ENCODE assay signal across 8 cellular contexts in genomic region chr2:241617431-241618154, GRCh38. TPM values are rescaled to one million over a fixed set of nuclear protein-coding genes. Genes with fewer than 3 reads are reported as not detected.
A peak's percentile ranks its signal among the peaks of the same experiment; 100 is the strongest.
DNase-seq lines count a peak whose midpoint lies in the region; ATAC-seq and TF ChIP-seq lines count a peak whose summit lies in the region.

No MANE protein-coding gene starts in this region.

- H3K4me1 ChIP-seq in cardiac muscle cell (ENCODE audit: low read depth): no peaks in the 10 kb centered on the region

- H3K27me3 Mint-ChIP-seq in activated CD4-positive, alpha-beta T cell treated with anti-CD3 and anti-CD28 coated beads, Interleukin-2, amount 10 ng/mL, durations not matched to agents 7 days and 5 days: no peaks in the 10 kb centered on the region

- peaks cover 21% of the 10 kb centered on the region for H3K36me3 Mint-ChIP-seq in activated CD4-positive, alpha-beta T cell treated with anti-CD3 and anti-CD28 coated beads, Interleukin-2, amount 10 ng/mL, durations not matched to agents 7 days and 5 days (ENCODE audit: low read depth)
- H3K36me3 Mint-ChIP-seq in stimulated activated effector memory CD8-positive, alpha-beta T cell treated with anti-CD3 and anti-CD28 coated beads, Interleukin-12 subunit alpha, Interleukin-12 subunit beta, amount 100 ng/mL, for 72 hours: peaks cover 46% of the 10 kb centered on the region

- ATAC-seq in HG03280 (IDR thresholded peaks at IDR 0.05; ENCODE audit: unreplicated experiment): peak; percentile 54
- ATAC-seq in stimulated activated effector memory CD8-positive, alpha-beta T cell treated with anti-CD3 and anti-CD28 coated beads, Interleukin-12 subunit alpha, Interleukin-12 subunit beta, amount 100 ng/mL, for 72 hours: no peak

- TF ChIP-seq CTCF in GM12865 (IDR thresholded peaks at IDR 0.05; ENCODE audit: insufficient read depth, low read depth, low read length, missing control alignments) (no peak), cardiac muscle cell (IDR thresholded peaks at IDR 0.05; ENCODE audit: low read depth, low read length) (no peak)

- H3K36me3 ChIP-seq in cardiac muscle cell: no peaks in the 10 kb centered on the region

- H3K4me3 ChIP-seq in GM12865 (ENCODE audit: low read depth, low read length) (peak overlapping the region; percentile 53), cardiac muscle cell (peak overlapping the region; percentile 27)

- no peaks in the 10 kb centered on the region for H3K27me3 ChIP-seq in cardiac muscle cell

- CTCF ChIA-PET in activated CD4-positive, alpha-beta T cell treated with anti-CD3 and anti-CD28 coated beads, Interleukin-2, amount 10 ng/mL, durations not matched to agents 7 days and 5 days (lab: Charles Lee): interaction anchor here (1.0 to 1.4 kb wide), 3 partner anchors 17 to 147 kb away, joined by 3 read pairs; no protein-coding TSS in a partner anchor

- POLR2A ChIA-PET in activated CD4-positive, alpha-beta T cell treated with anti-CD3 and anti-CD28 coated beads, Interleukin-2, amount 10 ng/mL, durations not matched to agents 7 days and 5 days (lab: Charles Lee): no interaction called here

- DNase-seq in GM12865 (ENCODE audit: low read depth) (peak; percentile 77), cardiac muscle cell (ENCODE audit: low read depth in 1 of 2, low spot score in 1 of 2) (peak; percentile 17 to 41), NCI-H187 (lab: John Stamatoyannopoulos, UW) (no peak), NCI-H345 (lab: John Stamatoyannopoulos, UW) (no peak), NCI-H1048 (lab: John Stamatoyannopoulos, UW) (no peak)
- peak; percentile 47 for DNase-seq in activated CD4-positive, alpha-beta T cell treated with anti-CD3 and anti-CD28 coated beads, Interleukin-2, amount 10 ng/mL, durations not matched to agents 7 days and 5 days
- DNase-seq in stimulated activated effector memory CD8-positive, alpha-beta T cell treated with anti-CD3 and anti-CD28 coated beads, Interleukin-12 subunit alpha, Interleukin-12 subunit beta, amount 100 ng/mL, for 72 hours (ENCODE audit: low spot score in 2 of 2): no peak

- H3K9me3 Mint-ChIP-seq in activated CD4-positive, alpha-beta T cell treated with anti-CD3 and anti-CD28 coated beads, Interleukin-2, amount 10 ng/mL, durations not matched to agents 7 days and 5 days: no peaks in the 10 kb centered on the region
- peaks cover 3% of the 10 kb centered on the region for H3K9me3 Mint-ChIP-seq in stimulated activated effector memory CD8-positive, alpha-beta T cell treated with anti-CD3 and anti-CD28 coated beads, Interleukin-12 subunit alpha, Interleukin-12 subunit beta, amount 100 ng/mL, for 72 hours

- no peaks in the 10 kb centered on the region for H3K9me3 ChIP-seq in cardiac muscle cell (ENCODE audit: low read depth)

- peak overlapping the region; percentile 70 for H3K4me3 Mint-ChIP-seq in activated CD4-positive, alpha-beta T cell treated with anti-CD3 and anti-CD28 coated beads, Interleukin-2, amount 10 ng/mL, durations not matched to agents 7 days and 5 days
- peak overlapping the region; percentile 72 for H3K4me3 Mint-ChIP-seq in stimulated activated effector memory CD8-positive, alpha-beta T cell treated with anti-CD3 and anti-CD28 coated beads, Interleukin-12 subunit alpha, Interleukin-12 subunit beta, amount 100 ng/mL, for 72 hours

- H3K4me1 Mint-ChIP-seq in activated CD4-positive, alpha-beta T cell treated with anti-CD3 and anti-CD28 coated beads, Interleukin-2, amount 10 ng/mL, durations not matched to agents 7 days and 5 days: peaks cover 54% of the 10 kb centered on the region
- peaks cover 48% of the 10 kb centered on the region for H3K4me1 Mint-ChIP-seq in stimulated activated effector memory CD8-positive, alpha-beta T cell treated with anti-CD3 and anti-CD28 coated beads, Interleukin-12 subunit alpha, Interleukin-12 subunit beta, amount 100 ng/mL, for 72 hours

- H3K27ac ChIP-seq in cardiac muscle cell: peak overlapping the region; percentile 24

- H3K27ac Mint-ChIP-seq in activated CD4-positive, alpha-beta T cell treated with anti-CD3 and anti-CD28 coated beads, Interleukin-2, amount 10 ng/mL, durations not matched to agents 7 days and 5 days: peak overlapping the region; percentile 94
- H3K27ac Mint-ChIP-seq in stimulated activated effector memory CD8-positive, alpha-beta T cell treated with anti-CD3 and anti-CD28 coated beads, Interleukin-12 subunit alpha, Interleukin-12 subunit beta, amount 100 ng/mL, for 72 hours: peak overlapping the region; percentile 81

RNA-seq across cellular contexts. Expression of gene THAP4, which starts 19.4 kb away (rescaled TPM):
- 10 to 100 TPM; 35.4 to 37.0 TPM for total RNA-seq in activated CD4-positive, alpha-beta T cell treated with anti-CD3 and anti-CD28 coated beads, Interleukin-2, amount 10 ng/mL, durations not matched to agents 7 days and 5 days
- total RNA-seq in cardiac muscle cell: 93.0 and 101 TPM in 2 replicates
- polyA plus RNA-seq in cardiac muscle cell: 82.0 and 113 TPM in 2 replicates

RNA-seq across cellular contexts. Expression of gene ATG4B, which starts 19.9 kb away (rescaled TPM):
- 10 to 100 TPM; 75.0 to 88.3 TPM for total RNA-seq in activated CD4-positive, alpha-beta T cell treated with anti-CD3 and anti-CD28 coated beads, Interleukin-2, amount 10 ng/mL, durations not matched to agents 7 days and 5 days
- total RNA-seq in cardiac muscle cell: 62.4 and 105 TPM in 2 replicates
- polyA plus RNA-seq in cardiac muscle cell: 110 and 140 TPM in 2 replicates

RNA-seq across cellular contexts. Expression of gene BOK, which starts 59.0 kb away (rescaled TPM):
- total RNA-seq in activated CD4-positive, alpha-beta T cell treated with anti-CD3 and anti-CD28 coated beads, Interleukin-2, amount 10 ng/mL, durations not matched to agents 7 days and 5 days: not detected
- total RNA-seq in cardiac muscle cell: 45.8 and 47.5 TPM in 2 replicates
- polyA plus RNA-seq in cardiac muscle cell: 27.2 and 32.2 TPM in 2 replicates

Comparison
In these comparisons a context has a peak if more than half of its experiments do, and no peak if none do; other contexts are left out.
1. DNase-seq: peak in GM12865 (single experiment), activated CD4-positive, alpha-beta T cell treated with anti-CD3 and anti-CD28 coated beads, Interleukin-2, amount 10 ng/mL, durations not matched to agents 7 days and 5 days (single experiment) and cardiac muscle cell (2 of 2); none in stimulated activated effector memory CD8-positive, alpha-beta T cell treated with anti-CD3 and anti-CD28 coated beads, Interleukin-12 subunit alpha, Interleukin-12 subunit beta, amount 100 ng/mL, for 72 hours (0 of 2), NCI-H187 (0 of 2), NCI-H345 (single experiment) and NCI-H1048 (single experiment).
2. RNA of gene BOK, which starts 59.0 kb away (total RNA-seq): 45.8 to 47.5 TPM in cardiac muscle cell; not detected in activated CD4-positive, alpha-beta T cell treated with anti-CD3 and anti-CD28 coated beads, Interleukin-2, amount 10 ng/mL, durations not matched to agents 7 days and 5 days; every median in the first group is over 10 times any median in the second.